In genomic region chr15:57861039-57861638, GRCh38 we compare ENCODE assay signal across 8 cellular contexts.
DNase-seq lines count a peak whose midpoint lies in the region; ATAC-seq and TF ChIP-seq lines count a peak whose summit lies in the region.

No MANE protein-coding gene starts in this region.

- DNase-seq in Ammon's horn (ENCODE audit: low spot score) = peak; percentile 76
- peak; percentile 61 for DNase-seq in NCI-H2171 treated with DMSO at 0.1 percent for 48 hours (lab: John Stamatoyannopoulos, UW)
- peak; percentile 33 for DNase-seq in activated CD8-positive, alpha-beta T cell treated with anti-CD3 and anti-CD28 coated beads for 36 hours
- DNase-seq in glutamatergic neuron = no peak
- DNase-seq in putamen (ENCODE audit: low spot score) = peak; percentile 66
- DNase-seq in NK-92 treated with Interleukin-12 subunit alpha and Interleukin-12 subunit beta, amount 100 ng/mL, for 24 hours (lab: John Stamatoyannopoulos, UW) = no peak

- intact Hi-C loops in activated CD8-positive, alpha-beta T cell treated with anti-CD3 and anti-CD28 coated beads for 36 hours (cut with micrococcal nuclease) = loop anchor here (2.0 kb wide), 2 partner anchors 110 to 300 kb away; no protein-coding TSS in a partner anchor

- no peaks in the 10 kb centered on the region for H3K4me1 Mint-ChIP-seq in activated CD8-positive, alpha-beta T cell treated with anti-CD3 and anti-CD28 coated beads for 36 hours (ENCODE audit: low read depth)
- no peaks in the 10 kb centered on the region for H3K4me1 Mint-ChIP-seq in glutamatergic neuron (ENCODE audit: low read depth, unreplicated experiment)

- no peaks in the 10 kb centered on the region for H3K36me3 Mint-ChIP-seq in activated CD8-positive, alpha-beta T cell treated with anti-CD3 and anti-CD28 coated beads for 36 hours (ENCODE audit: low read depth)
- no peaks in the 10 kb centered on the region for H3K36me3 Mint-ChIP-seq in glutamatergic neuron (ENCODE audit: unreplicated experiment)

- H3K27ac Mint-ChIP-seq in activated CD8-positive, alpha-beta T cell treated with anti-CD3 and anti-CD28 coated beads for 36 hours = no peak overlapping the region
- H3K27ac Mint-ChIP-seq in glutamatergic neuron (ENCODE audit: unreplicated experiment) = no peak overlapping the region

- TF ChIP-seq CTCF in GM12873 (IDR thresholded peaks at IDR 0.05; ENCODE audit: insufficient read depth, low read depth, low read length, missing control alignments) (peak; percentile 70), glutamatergic neuron (IDR thresholded peaks at IDR 0.05; ENCODE audit: partially characterized antibody, unreplicated experiment) (peak; percentile 95)
- peak; percentile 80 for TF ChIP-seq CTCF in activated CD8-positive, alpha-beta T cell treated with anti-CD3 and anti-CD28 coated beads for 36 hours (IDR thresholded peaks at IDR 0.05)

- H3K27me3 Mint-ChIP-seq in activated CD8-positive, alpha-beta T cell treated with anti-CD3 and anti-CD28 coated beads for 36 hours = peaks cover 13% of the 10 kb centered on the region
- no peaks in the 10 kb centered on the region for H3K27me3 Mint-ChIP-seq in glutamatergic neuron (ENCODE audit: unreplicated experiment)

- POLR2A ChIA-PET in activated CD8-positive, alpha-beta T cell treated with anti-CD3 and anti-CD28 coated beads for 36 hours (lab: Charles Lee) = no interaction called here

- no peak for ATAC-seq in activated CD8-positive, alpha-beta T cell treated with anti-CD3 and anti-CD28 coated beads for 36 hours
- ATAC-seq in HG03097 (IDR thresholded peaks at IDR 0.05; ENCODE audit: low FRiP score, unreplicated experiment) = no peak

- H3K4me3 Mint-ChIP-seq in activated CD8-positive, alpha-beta T cell treated with anti-CD3 and anti-CD28 coated beads for 36 hours = no peak overlapping the region
- no peak overlapping the region for H3K4me3 Mint-ChIP-seq in glutamatergic neuron (ENCODE audit: unreplicated experiment)

- no peaks in the 10 kb centered on the region for H3K9me3 Mint-ChIP-seq in activated CD8-positive, alpha-beta T cell treated with anti-CD3 and anti-CD28 coated beads for 36 hours
- peaks cover 2% of the 10 kb centered on the region for H3K9me3 Mint-ChIP-seq in glutamatergic neuron (ENCODE audit: unreplicated experiment)

- CTCF ChIA-PET in activated CD8-positive, alpha-beta T cell treated with anti-CD3 and anti-CD28 coated beads for 36 hours (lab: Charles Lee) = interaction anchor here (0.6 to 5.6 kb wide), 56 partner anchors 9 to 520 kb away, joined by 3 to 50 read pairs (median 4); partner anchors contain the start of genes ALDH1A2 and POLR2M

Comparison
In these comparisons a context has a peak if more than half of its experiments do, and no peak if none do; other contexts are left out.
1. DNase-seq: peak in Ammon's horn (single experiment), NCI-H2171 treated with DMSO at 0.1 percent for 48 hours (single experiment), activated CD8-positive, alpha-beta T cell treated with anti-CD3 and anti-CD28 coated beads for 36 hours (single experiment) and putamen (single experiment); none in glutamatergic neuron (single experiment) and NK-92 treated with Interleukin-12 subunit alpha and Interleukin-12 subunit beta, amount 100 ng/mL, for 24 hours (single experiment).
2. Peak in every context shown above with its lines, with median percentiles within 50 percentile points of each other: CTCF ChIP-seq.